Comparison of ENCODE assay signal across 17 cellular contexts in the genomic region with DNA sequence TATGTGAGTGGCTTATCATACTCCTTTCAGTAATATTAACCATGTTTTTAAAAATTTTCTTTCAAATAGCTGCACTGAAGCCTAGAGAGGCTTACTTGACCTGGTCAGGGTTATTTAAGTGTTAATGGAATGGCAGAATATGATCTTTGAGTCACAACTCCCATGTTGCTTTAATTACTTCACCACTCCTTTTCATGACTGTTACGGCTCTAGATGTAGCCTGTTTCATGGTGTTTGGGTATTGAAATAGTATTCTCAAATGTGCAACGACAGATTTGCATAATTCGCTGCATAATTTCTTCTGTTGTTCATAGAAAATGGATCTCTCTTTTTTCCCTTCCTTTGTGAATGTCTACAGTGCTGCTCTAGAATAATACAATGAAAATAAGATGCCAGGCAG. TPM values are rescaled to one million over a fixed set of nuclear protein-coding genes. Genes with fewer than 3 reads are reported as not detected.
DNase-seq lines count a peak whose midpoint lies in the region; ATAC-seq, FAIRE-seq and TF ChIP-seq lines count a peak whose summit lies in the region.
"Had no signal": no experiment of that assay in that cellular context is flagged by ENCODE, and none has a peak within 500 bp of the region (broad histone marks: within the 10 kb centered on the region; RNA-seq: fewer than 3 reads in every experiment).

No MANE protein-coding gene starts in this region.

- peaks cover 3 to 5% of the 10 kb centered on the region in 2 donors for H3K9me3 Mint-ChIP-seq in stimulated activated naive B cell treated with anti-CD40 and anti-IgM and Interleukin-4, amounts not matched to agents 10 μg/mL and 1 μg/mL and 100 μg/mL, for 72 hours
- H3K9me3 Mint-ChIP-seq: CD8-positive, alpha-beta T cell had no signal

- H3K4me3 Mint-ChIP-seq in stimulated activated naive B cell treated with anti-CD40 and anti-IgM and Interleukin-4, amounts not matched to agents 10 μg/mL and 1 μg/mL and 100 μg/mL, for 72 hours: no peak overlapping the region
- H3K4me3 Mint-ChIP-seq: CD14-positive monocyte; CD8-positive, alpha-beta T cell had no signal

- no peak for ATAC-seq in Panc1
- no peak for ATAC-seq in stimulated activated naive B cell treated with anti-CD40 and anti-IgM and Interleukin-4, amounts not matched to agents 10 μg/mL and 1 μg/mL and 100 μg/mL, for 72 hours (replicated peaks)
- ATAC-seq: CD8-positive, alpha-beta T cell; HCT116 had no signal

- FAIRE-seq in urothelium cell line (lab: Jason Lieb, UNC): no peak
- FAIRE-seq: GM19239, H54 had no signal

- peaks cover 12 to 15% of the 10 kb centered on the region in 2 donors for H3K27me3 Mint-ChIP-seq in stimulated activated naive B cell treated with anti-CD40 and anti-IgM and Interleukin-4, amounts not matched to agents 10 μg/mL and 1 μg/mL and 100 μg/mL, for 72 hours

- no peaks in the 10 kb centered on the region for H3K36me3 ChIP-seq in Panc1 (ENCODE audit: control insufficient read depth, insufficient read depth, low read length)

- H3K27me3 ChIP-seq in Panc1 (ENCODE audit: control insufficient read depth, insufficient read depth, low read length): no peaks in the 10 kb centered on the region

- H3K4me1 ChIP-seq in Panc1 (ENCODE audit: control insufficient read depth, insufficient read depth, low read length): no peaks in the 10 kb centered on the region; the same call in none of the 2 replicates
- H3K4me1 ChIP-seq: Caco-2 had no signal

- no TSS peak for BruUV-seq in Panc1 (replicated peaks; lab: Mats Ljungman, UMichigan)

- peak overlapping the region; percentile 34; the same call in 1 of the 2 replicates for H3K27ac ChIP-seq in Panc1 (ENCODE audit: low read length)
- H3K27ac ChIP-seq: HL-60 had no signal

- CTCF ChIA-PET in Panc1 (lab: Charles Lee): no interaction called here

- no peaks in the 10 kb centered on the region for H3K9me3 ChIP-seq in Panc1 (ENCODE audit: control insufficient read depth, insufficient read depth, low read depth, low read length)
- H3K9me3 ChIP-seq: Caco-2 had no signal

- H3K27ac Mint-ChIP-seq in stimulated activated naive B cell treated with anti-CD40 and anti-IgM and Interleukin-4, amounts not matched to agents 10 μg/mL and 1 μg/mL and 100 μg/mL, for 72 hours: peak overlapping the region; percentile 1
- H3K27ac Mint-ChIP-seq: CD14-positive monocyte; CD8-positive, alpha-beta T cell had no signal

- peaks cover 4 to 7% of the 10 kb centered on the region in 2 donors for H3K4me1 Mint-ChIP-seq in stimulated activated naive B cell treated with anti-CD40 and anti-IgM and Interleukin-4, amounts not matched to agents 10 μg/mL and 1 μg/mL and 100 μg/mL, for 72 hours

- intact Hi-C loops in Panc1 (cut with micrococcal nuclease; ENCODE audit: unreplicated experiment): loop anchor here (5.0 kb wide), 1 partner anchor 158 kb away; no protein-coding TSS in a partner anchor

- peaks cover 0 to 2% of the 10 kb centered on the region in 2 donors for H3K36me3 Mint-ChIP-seq in stimulated activated naive B cell treated with anti-CD40 and anti-IgM and Interleukin-4, amounts not matched to agents 10 μg/mL and 1 μg/mL and 100 μg/mL, for 72 hours
- H3K36me3 Mint-ChIP-seq: CD14-positive monocyte; CD8-positive, alpha-beta T cell had no signal

- peak; percentile 34 for DNase-seq in AG20443 (ENCODE audit: low spot score)
- no peak for DNase-seq in Panc1 (ENCODE audit: low read depth, low spot score)
- peak; percentile 9 for DNase-seq in fibroblast of peridontal ligament (ENCODE audit: extremely low read depth)
- DNase-seq in stimulated activated naive B cell treated with anti-CD40 and anti-IgM and Interleukin-4, amounts not matched to agents 10 μg/mL and 1 μg/mL and 100 μg/mL, for 72 hours: no peak
- no peak for DNase-seq in COLO829 (ENCODE audit: low spot score)
- no peak for DNase-seq in urothelium cell line (ENCODE audit: low spot score)
- no peak for DNase-seq in nucleus accumbens (lab: John Stamatoyannopoulos, UW)
- DNase-seq: ACHN; Caco-2; CD8-positive, alpha-beta T cell; DND-41; GDM1 had no signal

- no peak for TF ChIP-seq CTCF in Panc1 (IDR thresholded peaks at IDR 0.05)

- no peak overlapping the region for H3K4me3 ChIP-seq in Panc1 (ENCODE audit: low read depth in 2 of 2, low read length in 2 of 2)

- in situ Hi-C loops in Panc1 (cut with HindIII; ENCODE audit: low pct_unique_long_range_greater_than_20kb, low sequenced_read_pairs): no loop called here

- POLR2A ChIA-PET in Panc1 (lab: Charles Lee): no interaction called here

RNA-seq across cellular contexts. Expression of a gene that starts 51.6 kb away (rescaled TPM):
- total RNA-seq in Panc1 (2021; ENCODE audit: unreplicated experiment): 5.7 TPM
- polyA plus RNA-seq in Panc1 (2012; ENCODE audit: insufficient read length): 4.8 TPM
- total RNA-seq: CD8-positive, alpha-beta T cell had no signal
- polyA plus RNA-seq: CD14-positive monocyte had no signal

Comparison
In these comparisons a context has a peak if more than half of its experiments do, and no peak if none do; other contexts are left out.
1. DNase-seq: peak in AG20443 (single experiment) and fibroblast of peridontal ligament (single experiment); none in Panc1 (single experiment), stimulated activated naive B cell treated with anti-CD40 and anti-IgM and Interleukin-4, amounts not matched to agents 10 μg/mL and 1 μg/mL and 100 μg/mL, for 72 hours (single experiment), COLO829 (single experiment), urothelium cell line (single experiment) and nucleus accumbens (0 of 56).